ENCODE assay signal across 1 cellular context in genomic region chr1:27633640-27634165, GRCh38.
TF ChIP-seq lines count a peak whose summit lies in the region.

No MANE protein-coding gene starts in this region.

TF ChIP-seq in HepG2, 621 proteins besides CTCF, POLR2A, EP300 and RAD21:
- TF ChIP-seq ZNF260 (CRISPR knock-in tag; IDR thresholded peaks at IDR 0.05; ENCODE audit: borderline replicate concordance, low read depth) (no peak), ZNF768 (CRISPR knock-in tag; IDR thresholded peaks at IDR 0.05) (peak; percentile 86)
